ENCODE assay signal across 8 cellular contexts in the genomic region with DNA sequence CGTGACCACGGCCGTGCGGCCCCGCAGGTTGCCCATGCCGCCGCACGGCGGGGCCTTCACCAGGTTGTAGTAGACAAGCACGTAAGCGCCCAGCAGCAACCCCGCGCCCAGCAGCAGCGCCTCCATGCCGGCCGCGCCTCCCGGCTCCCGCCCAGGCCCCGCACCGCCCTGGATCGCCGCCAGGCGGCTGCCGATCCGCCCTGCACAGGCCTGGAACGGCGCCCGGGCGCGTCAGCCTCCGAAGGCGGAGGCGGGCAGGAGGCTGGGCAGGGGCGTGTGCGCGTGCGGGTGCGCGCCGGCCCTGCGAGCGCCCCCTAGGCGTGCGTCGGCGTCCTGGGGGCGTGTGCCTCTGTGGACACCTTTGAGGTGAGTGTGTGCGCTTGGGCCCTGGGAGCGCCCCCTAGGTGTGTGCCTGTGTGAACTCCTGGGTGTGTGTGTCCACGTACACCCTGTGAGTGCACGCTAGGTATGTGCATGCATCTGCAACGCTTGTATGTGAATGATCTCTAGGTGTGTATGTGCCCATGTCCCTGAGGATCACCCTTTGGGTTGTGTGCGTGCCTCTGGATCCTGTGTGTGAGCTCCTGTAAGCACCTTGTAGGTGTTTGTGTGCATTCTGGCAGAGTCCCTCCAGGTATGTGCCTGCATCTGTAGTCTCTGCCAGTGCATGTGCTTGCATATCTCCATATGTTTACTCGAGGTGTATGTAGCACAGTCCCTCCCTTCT. TPM values are rescaled to one million over a fixed set of nuclear protein-coding genes. Genes with fewer than 3 reads are reported as not detected.
DNase-seq lines count a peak whose midpoint lies in the region; ATAC-seq and TF ChIP-seq lines count a peak whose summit lies in the region.

A gene with protein sequence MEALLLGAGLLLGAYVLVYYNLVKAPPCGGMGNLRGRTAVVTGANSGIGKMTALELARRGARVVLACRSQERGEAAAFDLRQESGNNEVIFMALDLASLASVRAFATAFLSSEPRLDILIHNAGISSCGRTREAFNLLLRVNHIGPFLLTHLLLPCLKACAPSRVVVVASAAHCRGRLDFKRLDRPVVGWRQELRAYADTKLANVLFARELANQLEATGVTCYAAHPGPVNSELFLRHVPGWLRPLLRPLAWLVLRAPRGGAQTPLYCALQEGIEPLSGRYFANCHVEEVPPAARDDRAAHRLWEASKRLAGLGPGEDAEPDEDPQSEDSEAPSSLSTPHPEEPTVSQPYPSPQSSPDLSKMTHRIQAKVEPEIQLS (minus strand): TSS at position 261 of the 727 bp plus-strand sequence. CDS start 135 bp downstream, at position 126.

- TF ChIP-seq CTCF in kidney epithelial cell (IDR thresholded peaks at IDR 0.05; ENCODE audit: insufficient read depth, low read length, poor library complexity, severe bottlenecking), result peak; percentile 93

- peaks cover 1% of the 10 kb centered on the region for H3K36me3 ChIP-seq in kidney epithelial cell (ENCODE audit: control insufficient read depth, insufficient read depth, low read length)

- peak within 1 kb of the TSS; percentile 64 for H3K4me3 ChIP-seq in kidney epithelial cell (ENCODE audit: low read depth, low read length)

- ATAC-seq in GM19043 (IDR thresholded peaks at IDR 0.05; ENCODE audit: low read depth, unreplicated experiment) (peak; percentile 86), HG03378 (IDR thresholded peaks at IDR 0.05; ENCODE audit: unreplicated experiment) (peak; percentile 69)

- no peaks in the 10 kb centered on the region for H3K27me3 ChIP-seq in kidney epithelial cell (ENCODE audit: control insufficient read depth, insufficient read depth, low read length)

- peak; percentile 96 for DNase-seq in AG20443 (ENCODE audit: low spot score)
- peak; percentile 67 for DNase-seq in NCI-H446 treated with DMSO at 0.1 percent for 48 hours (lab: John Stamatoyannopoulos, UW)
- DNase-seq in activated CD4-positive, alpha-beta T cell treated with anti-CD3 and anti-CD28 coated beads for 24 hours (ENCODE audit: low read depth in 2 of 2), result peak; percentile 89 to 91
- peak; percentile 94 for DNase-seq in cerebellum (ENCODE audit: low spot score)
- DNase-seq in kidney epithelial cell (ENCODE audit: low read depth), result peak; percentile 54
- peak; percentile 88 to 91 for DNase-seq in stimulated activated CD4-positive, alpha-beta T cell treated with anti-CD3 and anti-CD28 coated beads, Interleukin-1b, Interleukin-23, amount 100 ng/mL, for 1 hour (ENCODE audit: low read depth in 2 of 2)

RNA-seq across cellular contexts. Expression of the gene that starts here (rescaled TPM):
- total RNA-seq in cerebellum, result 25.0 TPM
- 12.2 and 12.7 TPM in 2 replicates for total RNA-seq in kidney epithelial cell

Comparison
In these comparisons a context has a peak if more than half of its experiments do, and no peak if none do; other contexts are left out.
1. Peak in every context shown above with its lines: DNase-seq, ATAC-seq and H3K4me3 ChIP-seq.